Comparison of ENCODE assay signal across 23 cellular contexts in genomic region chr11:115008774-115009173, GRCh38.
"Had no signal": no experiment of that assay in that cellular context is flagged by ENCODE, and none has a peak within 500 bp of the region (broad histone marks: within the 10 kb centered on the region; RNA-seq: fewer than 3 reads in every experiment).

No MANE protein-coding gene starts in this region.

- H3K36me3 ChIP-seq: ascending aorta, MG63, SJSA1 had no signal

- H3K27me3 ChIP-seq: ascending aorta, body of pancreas, MG63, SJSA1 had no signal

- H3K4me1 ChIP-seq: ascending aorta, body of pancreas, SJSA1 had no signal

- H3K9me3 ChIP-seq: ascending aorta, body of pancreas, MG63, SJSA1 had no signal

- DNase-seq: activated CD4-positive, alpha-beta memory T cell treated with anti-CD3 and anti-CD28 coated beads for 36 hours; activated CD4-positive, alpha-beta T cell treated with anti-CD3 and anti-CD28 coated beads, Interleukin-2, amount 10 ng/mL, durations not matched to agents 7 days and 5 days; activated CD4-positive, CD25-positive, alpha-beta regulatory T cell; activated CD8-positive, alpha-beta memory T cell treated with anti-CD3 and anti-CD28 coated beads for 24 hours; activated effector memory CD4-positive, alpha-beta T cell treated with anti-CD3 and anti-CD28 coated beads, Interleukin-2, amount 50 U/mL, for 16 hours; activated naive CD4-positive, alpha-beta T cell treated with Interleukin-2 at 50 U/mL for 16 hours; activated naive CD8-positive, alpha-beta T cell treated with anti-CD3 and anti-CD28 coated beads, Interleukin-2, amount 50 U/mL, for 24 hours; activated T-cell treated with anti-CD3 and anti-CD28 coated beads, Interleukin-2, amount 50 U/mL, for 4 hours; amniotic stem cell; body of pancreas; central memory CD4-positive, alpha-beta T cell; MG63; MV-4-11; NCI-H1092 treated with DMSO at 0.1 percent for 48 hours; NCI-H1417 treated with DMSO at 0.1 percent for 48 hours; NCI-H1694; NCI-H2029; NCI-H526 treated with DMSO at 0.1 percent for 48 hours; SHP77; T-helper 17 cell; T-helper 9 cell had no signal

- H3K27ac ChIP-seq: ascending aorta, body of pancreas, SJSA1 had no signal

- H3K4me3 ChIP-seq: ascending aorta, body of pancreas, MG63, SJSA1 had no signal
